7 cellular contexts compared by ENCODE assay signal in genomic region chr7:16114633-16115032, GRCh38.
DNase-seq lines count a peak whose midpoint lies in the region; ATAC-seq and TF ChIP-seq lines count a peak whose summit lies in the region.

No MANE protein-coding gene starts in this region.

- no peak overlapping the region for H3K4me3 ChIP-seq in cardiac fibroblast (replicated peaks in 1 of 2; ENCODE audit: low read depth in 2 of 2, low read length in 2 of 2)

- H3K9me3 Mint-ChIP-seq in nephron progenitor cell: peaks cover 52% of the 10 kb centered on the region

- H3K36me3 Mint-ChIP-seq in nephron progenitor cell (ENCODE audit: low read depth): no peaks in the 10 kb centered on the region

- DNase-seq in NCI-H2171 treated with DMSO at 0.1 percent for 48 hours (lab: John Stamatoyannopoulos, UW) (peak; percentile 62), cardiac fibroblast (ENCODE audit: low read depth in 2 of 2) (peak; percentile 71 to 77), nephron progenitor cell (no peak), NCI-H1436 (lab: John Stamatoyannopoulos, UW) (no peak), posterior vena cava (ENCODE audit: low spot score) (no peak)

- no peaks in the 10 kb centered on the region for H3K27me3 Mint-ChIP-seq in nephron progenitor cell (ENCODE audit: low read depth, poor library complexity)

- no peaks in the 10 kb centered on the region for H3K4me1 Mint-ChIP-seq in nephron progenitor cell

- intact Hi-C loops in posterior vena cava (cut with DNase I): no loop called here

- no peak for ATAC-seq in HG03442 (IDR thresholded peaks at IDR 0.05; ENCODE audit: unreplicated experiment)

- TF ChIP-seq CTCF in GM12872 (IDR thresholded peaks at IDR 0.05; ENCODE audit: insufficient read depth, low read depth, low read length) (0 out of 3 replicates have a peak, but pooled peaks have one; percentile 14), cardiac fibroblast (IDR thresholded peaks at IDR 0.05; ENCODE audit: low read depth, low read length) (peak; percentile 43), nephron progenitor cell (IDR thresholded peaks at IDR 0.05) (peak; percentile 20)

- H3K27ac Mint-ChIP-seq in nephron progenitor cell: no peak overlapping the region

- no peak overlapping the region for H3K4me3 Mint-ChIP-seq in nephron progenitor cell

Comparison
In these comparisons a context has a peak if more than half of its experiments do, and no peak if none do; other contexts are left out.
1. DNase-seq: peak in NCI-H2171 treated with DMSO at 0.1 percent for 48 hours (single experiment) and cardiac fibroblast (2 of 2); none in nephron progenitor cell (single experiment), NCI-H1436 (single experiment) and posterior vena cava (single experiment).
2. Peak in every context shown above with its lines, with median percentiles within 50 percentile points of each other: CTCF ChIP-seq.